In genomic region chr2:238697193-238698191, GRCh38 we compare ENCODE assay signal across 26 cellular contexts.
DNase-seq lines count a peak whose midpoint lies in the region; ATAC-seq, FAIRE-seq and TF ChIP-seq lines count a peak whose summit lies in the region.
"Had no signal": no experiment of that assay in that cellular context is flagged by ENCODE, and none has a peak within 500 bp of the region (broad histone marks: within the 10 kb centered on the region; RNA-seq: fewer than 3 reads in every experiment).

No MANE protein-coding gene starts in this region.

- peaks cover 47% of the 10 kb centered on the region for H3K4me1 ChIP-seq in BLaER1
- H3K4me1 ChIP-seq: SJCRH30 had no signal

- H3K4me2 ChIP-seq in BLaER1 = peak overlapping the region; percentile 25
- H3K4me2 ChIP-seq: GM23338, PC-9 had no signal

- peaks cover 11% of the 10 kb centered on the region for H3K27me3 Mint-ChIP-seq in nephron (ENCODE audit: low read depth)

- no peaks in the 10 kb centered on the region for H3K36me3 Mint-ChIP-seq in nephron (ENCODE audit: low read depth)
- H3K36me3 Mint-ChIP-seq: CD4-positive, alpha-beta memory T cell had no signal

- H3K9me3 Mint-ChIP-seq in nephron = no peaks in the 10 kb centered on the region
- H3K9me3 Mint-ChIP-seq: CD4-positive, alpha-beta memory T cell; GM23338; H9 had no signal

- H3K27me3 ChIP-seq in BLaER1 = no peaks in the 10 kb centered on the region

- no peak overlapping the region for H3K4me3 Mint-ChIP-seq in nephron
- H3K4me3 Mint-ChIP-seq: CD4-positive, alpha-beta memory T cell; GM23338; H9 had no signal

- no peak for ATAC-seq in GM19324 (IDR thresholded peaks at IDR 0.05; ENCODE audit: low FRiP score, unreplicated experiment)
- ATAC-seq: GM23338, HepG2, Right ventricle myocardium inferior had no signal

- H3K27ac ChIP-seq in BLaER1 = no peak overlapping the region
- H3K27ac ChIP-seq in coronary artery = no peak overlapping the region
- H3K27ac ChIP-seq: PC-9, SJCRH30 had no signal

- peak overlapping the region in 2 of 3 experiments; percentile 72 to 73 for H3K27ac Mint-ChIP-seq in nephron
- H3K27ac Mint-ChIP-seq: H9 had no signal

- TF ChIP-seq CTCF in coronary artery (IDR thresholded peaks at IDR 0.05) (no peak), nephron (IDR thresholded peaks at IDR 0.05; ENCODE audit: unreplicated experiment in 3 of 3) (no peak)

- H4K20me1 ChIP-seq in BLaER1 = no peaks in the 10 kb centered on the region

- H3K4me3 ChIP-seq in BLaER1 = no peak overlapping the region
- H3K4me3 ChIP-seq in coronary artery = no peak overlapping the region
- H3K4me3 ChIP-seq: GM23338, PC-9, SJCRH30 had no signal

- peaks cover 45% of the 10 kb centered on the region for H3K4me1 Mint-ChIP-seq in nephron
- H3K4me1 Mint-ChIP-seq: CD4-positive, alpha-beta memory T cell; GM23338; H9 had no signal

- H3K36me3 ChIP-seq in BLaER1 = no peaks in the 10 kb centered on the region
- H3K36me3 ChIP-seq: SJCRH30 had no signal

- no peaks in the 10 kb centered on the region for H3K9me3 ChIP-seq in BLaER1
- H3K9me3 ChIP-seq: SJCRH30 had no signal

- H3K9ac ChIP-seq in BLaER1 = no peak overlapping the region

- DNase-seq in coronary artery (ENCODE audit: low spot score) (peak; percentile 67), left kidney (ENCODE audit: low read depth, low spot score) (peak; percentile 25), GM19239 (ENCODE audit: insufficient read length, low spot score) (no peak), SKM-1 (lab: John Stamatoyannopoulos, UW; ENCODE audit: unreplicated experiment) (no peak)
- DNase-seq in activated naive CD4-positive, alpha-beta T cell treated with Interleukin-2 at 50 U/mL for 16 hours = no peak
- DNase-seq: AML-193; C1 segment of cervical spinal cord; CD4-positive, alpha-beta memory T cell; COR-L47; DMS53; H9; Karpas-422; NCI-H1105 treated with DMSO at 0.1 percent for 48 hours; NCI-H2029; NCI-H446; NCI-H524 treated with DMSO at 0.1 percent for 48 hours; NCI-H82; PC-9; SJCRH30 had no signal

- no peak for FAIRE-seq in GM19239 (lab: Jason Lieb, UNC)
- FAIRE-seq: GM18507 had no signal

Comparison
In these comparisons a context has a peak if more than half of its experiments do, and no peak if none do; other contexts are left out.
1. DNase-seq: peak in coronary artery (single experiment) and left kidney (single experiment); none in GM19239 (single experiment), SKM-1 (single experiment) and activated naive CD4-positive, alpha-beta T cell treated with Interleukin-2 at 50 U/mL for 16 hours (single experiment).